Comparison of ENCODE assay signal across 1 cellular context in genomic region chr14:70886421-70887206, GRCh38.
TF ChIP-seq lines count a peak whose summit lies in the region.

No MANE protein-coding gene starts in this region.

TF ChIP-seq in K562, 482 proteins besides CTCF, POLR2A, EP300 and RAD21 (continued from another document and continues in another):
- TF ChIP-seq E2F1 (CRISPR knock-in tag; IDR thresholded peaks at IDR 0.05) = no peak
- TF ChIP-seq SMARCB1 (IDR thresholded peaks at IDR 0.05; ENCODE audit: insufficient read length, low read depth) = no peak
- TF ChIP-seq KDM1A (IDR thresholded peaks at IDR 0.05) = peak; percentile 82 to 89
- TF ChIP-seq ARID1B (IDR thresholded peaks at IDR 0.05) = peak; percentile 84
- TF ChIP-seq SAP30 (IDR thresholded peaks at IDR 0.05; ENCODE audit: borderline replicate concordance, insufficient read depth, low read depth, low read length, poor library complexity, severe bottlenecking) = no peak
- no peak for TF ChIP-seq ARHGAP35 (IDR thresholded peaks at IDR 0.05; ENCODE audit: partially characterized antibody)
- TF ChIP-seq SIN3A (IDR thresholded peaks at IDR 0.05; ENCODE audit: borderline replicate concordance in 2 of 2, control insufficient read depth in 1 of 2, low read depth in 2 of 2, low read length in 2 of 2) = no peak
- no peak for TF ChIP-seq MNT (conservative IDR thresholded peaks at IDR 0.05)
- peak; percentile 25; the same call in 1 of the 2 replicates for TF ChIP-seq CTBP1 (IDR thresholded peaks at IDR 0.05; ENCODE audit: borderline replicate concordance)
- TF ChIP-seq HEY1 (CRISPR knock-in tag; IDR thresholded peaks at IDR 0.05; ENCODE audit: borderline replicate concordance) = no peak
- no peak for TF ChIP-seq YBX1 (IDR thresholded peaks at IDR 0.05)
- peak; percentile 94 for TF ChIP-seq KLF16 (IDR thresholded peaks at IDR 0.05)
- TF ChIP-seq ZNF639 (CRISPR knock-in tag; conservative IDR thresholded peaks at IDR 0.05 in 1 of 2, IDR thresholded peaks at IDR 0.05 in 1 of 2) = 0 out of 4 replicates have a peak, but pooled peaks of 1 of the 2 experiments have one; percentile 40
- no peak for TF ChIP-seq E2F5 (CRISPR knock-in tag; IDR thresholded peaks at IDR 0.05)
- TF ChIP-seq COPS2 (conservative IDR thresholded peaks at IDR 0.05) = no peak
- TF ChIP-seq PHF20 (IDR thresholded peaks at IDR 0.05; ENCODE audit: partially characterized antibody) = no peak
- no peak for TF ChIP-seq ARID4B (CRISPR knock-in tag; IDR thresholded peaks at IDR 0.05)
- TF ChIP-seq ZNF764 (CRISPR knock-in tag; IDR thresholded peaks at IDR 0.05; ENCODE audit: low read depth) = no peak
- no peak for TF ChIP-seq MITF (IDR thresholded peaks at IDR 0.05)
- TF ChIP-seq ZNF431 (CRISPR knock-in tag; IDR thresholded peaks at IDR 0.05) = no peak
- peak; percentile 66; the same call in 1 of the 2 replicates for TF ChIP-seq DMBX1 (CRISPR knock-in tag; IDR thresholded peaks at IDR 0.05; ENCODE audit: borderline replicate concordance)
- no peak for TF ChIP-seq ZNF511 (CRISPR knock-in tag; IDR thresholded peaks at IDR 0.05)
- TF ChIP-seq FOS (IDR thresholded peaks at IDR 0.05; ENCODE audit: extremely low read depth, insufficient read length) = no peak
- no peak for TF ChIP-seq RBM14 (IDR thresholded peaks at IDR 0.05; ENCODE audit: borderline replicate concordance, insufficient read depth, low read depth, low read length)
- no peak for TF ChIP-seq ZNF143 (CRISPR knock-in tag; IDR thresholded peaks at IDR 0.05)
- no peak for TF ChIP-seq RUNX1 (IDR thresholded peaks at IDR 0.05; ENCODE audit: low read depth)
- TF ChIP-seq JUND (IDR thresholded peaks at IDR 0.05; ENCODE audit: borderline replicate concordance, low read depth, low read length) = 0 out of 2 replicates have a peak, but pooled peaks have one; percentile 9
- no peak; the same call in 2 of the 3 replicates for TF ChIP-seq JUND (tag; IDR thresholded peaks at IDR 0.05; ENCODE audit: borderline replicate concordance, low read depth, low read length)
- peak; percentile 75 for TF ChIP-seq CCNT2 (IDR thresholded peaks at IDR 0.05; ENCODE audit: borderline replicate concordance, extremely low read depth, insufficient read length, low read depth, low read length)
- 0 out of 2 replicates have a peak, but pooled peaks have one; percentile 49 for TF ChIP-seq HDAC2 (IDR thresholded peaks at IDR 0.05)
- no peak for TF ChIP-seq RBM17 (IDR thresholded peaks at IDR 0.05; ENCODE audit: borderline replicate concordance, low read depth, low read length)
- 0 out of 4 replicates have a peak, but pooled peaks of 1 of the 2 experiments have one; percentile 32 for TF ChIP-seq ETV6 (IDR thresholded peaks at IDR 0.05; ENCODE audit: borderline replicate concordance in 1 of 2, low read depth in 2 of 2, low read length in 1 of 2)
- no peak for TF ChIP-seq ETV6 (CRISPR knock-in tag; IDR thresholded peaks at IDR 0.05; ENCODE audit: borderline replicate concordance)
- no peak for TF ChIP-seq TAF1 (IDR thresholded peaks at IDR 0.05; ENCODE audit: control insufficient read depth, extremely low read depth, insufficient read depth, low read length, severe bottlenecking)
- no peak for TF ChIP-seq GABPB1 (CRISPR knock-in tag; IDR thresholded peaks at IDR 0.05)
- TF ChIP-seq CGGBP1 (CRISPR knock-in tag; IDR thresholded peaks at IDR 0.05) = no peak
- no peak for TF ChIP-seq PCBP1 (IDR thresholded peaks at IDR 0.05; ENCODE audit: low read depth, low read length, poor library complexity, severe bottlenecking)
- TF ChIP-seq ZNF24 (IDR thresholded peaks at IDR 0.05) = no peak
- TF ChIP-seq CEBPB (tag; IDR thresholded peaks at IDR 0.05) = no peak
- no peak for TF ChIP-seq CEBPG (CRISPR knock-in tag; IDR thresholded peaks at IDR 0.05)
- TF ChIP-seq CEBPG (tag; conservative IDR thresholded peaks at IDR 0.05 in 1 of 2, IDR thresholded peaks at IDR 0.05 in 1 of 2) = no peak
- no peak for TF ChIP-seq CUX1 (CRISPR knock-in tag; IDR thresholded peaks at IDR 0.05)
- TF ChIP-seq ZNF444 (CRISPR knock-in tag; IDR thresholded peaks at IDR 0.05) = 0 out of 2 replicates have a peak, but pooled peaks have one; percentile 58
- no peak for TF ChIP-seq NFE2 (IDR thresholded peaks at IDR 0.05; ENCODE audit: low read depth)
- no peak for TF ChIP-seq ATF4 (CRISPR knock-in tag; IDR thresholded peaks at IDR 0.05)
- TF ChIP-seq C11orf30 (IDR thresholded peaks at IDR 0.05; ENCODE audit: low read depth) = no peak
- peak; percentile 90 for TF ChIP-seq SMAD4 (CRISPR knock-in tag; conservative IDR thresholded peaks at IDR 0.05)
- TF ChIP-seq POLR3G (IDR thresholded peaks at IDR 0.05; ENCODE audit: extremely low read depth, insufficient read length, insufficient replicate concordance) = no peak
- TF ChIP-seq OTX1 (CRISPR knock-in tag; IDR thresholded peaks at IDR 0.05) = no peak
